Comparison of ENCODE assay signal across 1 cellular context in genomic region chr2:12097860-12098259, GRCh38.
TF ChIP-seq lines count a peak whose summit lies in the region.

No MANE protein-coding gene starts in this region.

TF ChIP-seq in K562, 482 proteins besides CTCF, POLR2A, EP300 and RAD21 (continued from another document and continues in another):
- TF ChIP-seq EP400 (IDR thresholded peaks at IDR 0.05) (no peak), TFE3 (CRISPR knock-in tag; IDR thresholded peaks at IDR 0.05) (no peak), ZNF583 (CRISPR knock-in tag; IDR thresholded peaks at IDR 0.05) (no peak), NONO (IDR thresholded peaks at IDR 0.05; ENCODE audit: low read depth in 2 of 2, low read length in 1 of 2) (no peak), RB1 (IDR thresholded peaks at IDR 0.05; ENCODE audit: low read depth) (no peak), BRF2 (IDR thresholded peaks at IDR 0.05; ENCODE audit: borderline replicate concordance, insufficient read depth, insufficient read length) (no peak), ZBTB12 (CRISPR knock-in tag; IDR thresholded peaks at IDR 0.05) (no peak), TBP (optimal IDR thresholded peaks at IDR 0.05; ENCODE audit: low read depth, low read length) (no peak), SAFB2 (IDR thresholded peaks at IDR 0.05; ENCODE audit: borderline replicate concordance, low read depth, low read length, severe bottlenecking) (no peak), ZNF518B (CRISPR knock-in tag; IDR thresholded peaks at IDR 0.05) (no peak), NR2C1 (IDR thresholded peaks at IDR 0.05) (no peak), NR2C1 (tag; IDR thresholded peaks at IDR 0.05) (no peak), EZH2 (IDR thresholded peaks at IDR 0.05; ENCODE audit: borderline replicate concordance, low read depth, low read length) (no peak), ZNF511 (CRISPR knock-in tag; IDR thresholded peaks at IDR 0.05) (no peak), ZFP30 (CRISPR knock-in tag; IDR thresholded peaks at IDR 0.05; ENCODE audit: borderline replicate concordance) (no peak), ZNF395 (CRISPR knock-in tag; IDR thresholded peaks at IDR 0.05) (no peak), ZNF512 (tag; IDR thresholded peaks at IDR 0.05) (no peak), PHF21A (IDR thresholded peaks at IDR 0.05; ENCODE audit: borderline replicate concordance, low read depth) (no peak), KLF6 (CRISPR knock-in tag; IDR thresholded peaks at IDR 0.05; ENCODE audit: borderline replicate concordance) (no peak), HEY1 (CRISPR knock-in tag; IDR thresholded peaks at IDR 0.05; ENCODE audit: borderline replicate concordance) (no peak), HMBOX1 (IDR thresholded peaks at IDR 0.05) (peak; percentile 65; the same call in 1 of the 2 replicates), CREM (IDR thresholded peaks at IDR 0.05; ENCODE audit: low read depth) (0 out of 2 replicates have a peak, but pooled peaks have one; percentile 12), MCM5 (IDR thresholded peaks at IDR 0.05; ENCODE audit: low read depth) (no peak), ZNF592 (IDR thresholded peaks at IDR 0.05) (peak; percentile 52; the same call in 1 of the 2 replicates), PRDM10 (IDR thresholded peaks at IDR 0.05; ENCODE audit: partially characterized antibody) (no peak), NRF1 (conservative IDR thresholded peaks at IDR 0.05 in 1 of 2, IDR thresholded peaks at IDR 0.05 in 1 of 2) (peak; percentile 35 to 51; a peak in 1 of 4 replicates), MIER1 (IDR thresholded peaks at IDR 0.05; ENCODE audit: low read depth) (no peak), TOE1 (IDR thresholded peaks at IDR 0.05; ENCODE audit: borderline replicate concordance) (no peak), TOE1 (CRISPR knock-in tag; IDR thresholded peaks at IDR 0.05; ENCODE audit: borderline replicate concordance, low read depth) (no peak), TEAD4 (IDR thresholded peaks at IDR 0.05; ENCODE audit: low read length) (0 out of 2 replicates have a peak, but pooled peaks have one; percentile 33), TEAD4 (CRISPR knock-in tag; IDR thresholded peaks at IDR 0.05; ENCODE audit: borderline replicate concordance) (no peak), PHF20 (IDR thresholded peaks at IDR 0.05; ENCODE audit: partially characterized antibody) (peak; percentile 37), SMARCA4 (IDR thresholded peaks at IDR 0.05) (peak; percentile 49; the same call in 1 of the 2 replicates), MEF2A (IDR thresholded peaks at IDR 0.05; ENCODE audit: control insufficient read depth, low read depth, low read length) (no peak), POLR2AphosphoS2 (IDR thresholded peaks at IDR 0.05; ENCODE audit: low read length) (no peak), ILF3 (IDR thresholded peaks at IDR 0.05; ENCODE audit: borderline replicate concordance) (no peak), CBX3 (IDR thresholded peaks at IDR 0.05; ENCODE audit: borderline replicate concordance in 1 of 2, low read length in 2 of 2) (0 out of 3 replicates have a peak, but pooled peaks of 1 of the 2 experiments have one; percentile 53)
